ENCODE assay signal across 1 cellular context in the genomic region with DNA sequence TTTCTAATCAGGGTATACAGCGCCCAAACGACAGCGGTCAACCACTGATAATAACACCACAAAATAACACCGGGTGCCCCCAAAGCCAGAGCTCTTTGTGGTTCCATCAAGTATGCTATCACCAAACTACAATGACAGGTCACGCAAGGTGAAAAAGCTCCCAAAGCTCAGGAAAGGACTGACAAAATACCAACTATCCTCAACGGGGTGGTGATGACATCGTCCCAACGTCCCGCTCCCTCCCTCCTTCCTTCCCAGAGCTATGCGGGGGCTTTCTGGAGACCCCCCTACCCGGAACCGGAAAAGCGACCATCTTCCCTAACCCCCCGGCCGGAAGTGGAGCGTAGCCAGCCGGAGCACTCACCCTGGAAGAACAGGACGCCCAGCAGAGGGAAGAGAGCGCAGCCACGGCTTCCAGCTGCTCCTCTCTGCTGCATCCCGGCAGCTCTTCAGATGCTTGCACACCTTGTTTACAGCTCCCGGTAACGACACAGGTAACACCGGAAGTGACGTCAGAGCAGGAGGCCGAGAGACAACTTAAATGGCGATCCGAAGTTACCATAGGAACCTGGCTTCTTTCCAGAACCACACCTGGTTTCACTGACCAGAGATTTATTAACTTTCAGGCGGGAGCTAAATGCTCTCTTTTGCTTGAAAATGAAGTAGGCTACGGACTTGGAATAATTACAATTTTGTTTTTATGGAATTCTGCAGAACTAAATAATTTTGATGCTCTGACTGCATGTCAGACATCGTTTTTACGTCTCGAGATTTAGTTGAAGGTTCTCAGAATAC.
TF ChIP-seq lines count a peak whose summit lies in the region.

A gene with protein sequence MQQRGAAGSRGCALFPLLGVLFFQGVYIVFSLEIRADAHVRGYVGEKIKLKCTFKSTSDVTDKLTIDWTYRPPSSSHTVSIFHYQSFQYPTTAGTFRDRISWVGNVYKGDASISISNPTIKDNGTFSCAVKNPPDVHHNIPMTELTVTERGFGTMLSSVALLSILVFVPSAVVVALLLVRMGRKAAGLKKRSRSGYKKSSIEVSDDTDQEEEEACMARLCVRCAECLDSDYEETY (minus strand): TSS at position 508 of the 795 bp plus-strand sequence. CDS start 71 bp downstream, at position 437.

TF ChIP-seq in GM12878, 131 proteins besides CTCF, POLR2A, EP300 and RAD21 (continued from another document and continues in another):
- TF ChIP-seq, protein P1, sequence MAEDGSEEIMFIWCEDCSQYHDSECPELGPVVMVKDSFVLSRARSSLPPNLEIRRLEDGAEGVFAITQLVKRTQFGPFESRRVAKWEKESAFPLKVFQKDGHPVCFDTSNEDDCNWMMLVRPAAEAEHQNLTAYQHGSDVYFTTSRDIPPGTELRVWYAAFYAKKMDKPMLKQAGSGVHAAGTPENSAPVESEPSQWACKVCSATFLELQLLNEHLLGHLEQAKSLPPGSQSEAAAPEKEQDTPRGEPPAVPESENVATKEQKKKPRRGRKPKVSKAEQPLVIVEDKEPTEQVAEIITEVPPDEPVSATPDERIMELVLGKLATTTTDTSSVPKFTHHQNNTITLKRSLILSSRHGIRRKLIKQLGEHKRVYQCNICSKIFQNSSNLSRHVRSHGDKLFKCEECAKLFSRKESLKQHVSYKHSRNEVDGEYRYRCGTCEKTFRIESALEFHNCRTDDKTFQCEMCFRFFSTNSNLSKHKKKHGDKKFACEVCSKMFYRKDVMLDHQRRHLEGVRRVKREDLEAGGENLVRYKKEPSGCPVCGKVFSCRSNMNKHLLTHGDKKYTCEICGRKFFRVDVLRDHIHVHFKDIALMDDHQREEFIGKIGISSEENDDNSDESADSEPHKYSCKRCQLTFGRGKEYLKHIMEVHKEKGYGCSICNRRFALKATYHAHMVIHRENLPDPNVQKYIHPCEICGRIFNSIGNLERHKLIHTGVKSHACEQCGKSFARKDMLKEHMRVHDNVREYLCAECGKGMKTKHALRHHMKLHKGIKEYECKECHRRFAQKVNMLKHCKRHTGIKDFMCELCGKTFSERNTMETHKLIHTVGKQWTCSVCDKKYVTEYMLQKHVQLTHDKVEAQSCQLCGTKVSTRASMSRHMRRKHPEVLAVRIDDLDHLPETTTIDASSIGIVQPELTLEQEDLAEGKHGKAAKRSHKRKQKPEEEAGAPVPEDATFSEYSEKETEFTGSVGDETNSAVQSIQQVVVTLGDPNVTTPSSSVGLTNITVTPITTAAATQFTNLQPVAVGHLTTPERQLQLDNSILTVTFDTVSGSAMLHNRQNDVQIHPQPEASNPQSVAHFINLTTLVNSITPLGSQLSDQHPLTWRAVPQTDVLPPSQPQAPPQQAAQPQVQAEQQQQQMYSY (CRISPR knock-in tag; IDR thresholded peaks at IDR 0.05): no peak
- TF ChIP-seq, protein P2, sequence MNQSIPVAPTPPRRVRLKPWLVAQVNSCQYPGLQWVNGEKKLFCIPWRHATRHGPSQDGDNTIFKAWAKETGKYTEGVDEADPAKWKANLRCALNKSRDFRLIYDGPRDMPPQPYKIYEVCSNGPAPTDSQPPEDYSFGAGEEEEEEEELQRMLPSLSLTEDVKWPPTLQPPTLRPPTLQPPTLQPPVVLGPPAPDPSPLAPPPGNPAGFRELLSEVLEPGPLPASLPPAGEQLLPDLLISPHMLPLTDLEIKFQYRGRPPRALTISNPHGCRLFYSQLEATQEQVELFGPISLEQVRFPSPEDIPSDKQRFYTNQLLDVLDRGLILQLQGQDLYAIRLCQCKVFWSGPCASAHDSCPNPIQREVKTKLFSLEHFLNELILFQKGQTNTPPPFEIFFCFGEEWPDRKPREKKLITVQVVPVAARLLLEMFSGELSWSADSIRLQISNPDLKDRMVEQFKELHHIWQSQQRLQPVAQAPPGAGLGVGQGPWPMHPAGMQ (IDR thresholded peaks at IDR 0.05; ENCODE audit: borderline replicate concordance): no peak
- no peak for TF ChIP-seq SREBF2 (IDR thresholded peaks at IDR 0.05; ENCODE audit: low read length)
- no peak for TF ChIP-seq SRF (IDR thresholded peaks at IDR 0.05; ENCODE audit: low read depth in 2 of 2, low read length in 2 of 2)
- 0 out of 2 replicates have a peak, but pooled peaks have one; percentile 8 for TF ChIP-seq NFIC (IDR thresholded peaks at IDR 0.05; ENCODE audit: low read depth, low read length)
- TF ChIP-seq, protein P3, sequence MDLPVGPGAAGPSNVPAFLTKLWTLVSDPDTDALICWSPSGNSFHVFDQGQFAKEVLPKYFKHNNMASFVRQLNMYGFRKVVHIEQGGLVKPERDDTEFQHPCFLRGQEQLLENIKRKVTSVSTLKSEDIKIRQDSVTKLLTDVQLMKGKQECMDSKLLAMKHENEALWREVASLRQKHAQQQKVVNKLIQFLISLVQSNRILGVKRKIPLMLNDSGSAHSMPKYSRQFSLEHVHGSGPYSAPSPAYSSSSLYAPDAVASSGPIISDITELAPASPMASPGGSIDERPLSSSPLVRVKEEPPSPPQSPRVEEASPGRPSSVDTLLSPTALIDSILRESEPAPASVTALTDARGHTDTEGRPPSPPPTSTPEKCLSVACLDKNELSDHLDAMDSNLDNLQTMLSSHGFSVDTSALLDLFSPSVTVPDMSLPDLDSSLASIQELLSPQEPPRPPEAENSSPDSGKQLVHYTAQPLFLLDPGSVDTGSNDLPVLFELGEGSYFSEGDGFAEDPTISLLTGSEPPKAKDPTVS (IDR thresholded peaks at IDR 0.05; ENCODE audit: low read depth, low read length): no peak
- TF ChIP-seq, protein P4, sequence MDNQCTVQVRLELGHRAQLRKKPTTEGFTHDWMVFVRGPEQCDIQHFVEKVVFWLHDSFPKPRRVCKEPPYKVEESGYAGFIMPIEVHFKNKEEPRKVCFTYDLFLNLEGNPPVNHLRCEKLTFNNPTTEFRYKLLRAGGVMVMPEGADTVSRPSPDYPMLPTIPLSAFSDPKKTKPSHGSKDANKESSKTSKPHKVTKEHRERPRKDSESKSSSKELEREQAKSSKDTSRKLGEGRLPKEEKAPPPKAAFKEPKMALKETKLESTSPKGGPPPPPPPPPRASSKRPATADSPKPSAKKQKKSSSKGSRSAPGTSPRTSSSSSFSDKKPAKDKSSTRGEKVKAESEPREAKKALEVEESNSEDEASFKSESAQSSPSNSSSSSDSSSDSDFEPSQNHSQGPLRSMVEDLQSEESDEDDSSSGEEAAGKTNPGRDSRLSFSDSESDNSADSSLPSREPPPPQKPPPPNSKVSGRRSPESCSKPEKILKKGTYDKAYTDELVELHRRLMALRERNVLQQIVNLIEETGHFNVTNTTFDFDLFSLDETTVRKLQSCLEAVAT (IDR thresholded peaks at IDR 0.05): peak; percentile 86
- TF ChIP-seq, protein P5, sequence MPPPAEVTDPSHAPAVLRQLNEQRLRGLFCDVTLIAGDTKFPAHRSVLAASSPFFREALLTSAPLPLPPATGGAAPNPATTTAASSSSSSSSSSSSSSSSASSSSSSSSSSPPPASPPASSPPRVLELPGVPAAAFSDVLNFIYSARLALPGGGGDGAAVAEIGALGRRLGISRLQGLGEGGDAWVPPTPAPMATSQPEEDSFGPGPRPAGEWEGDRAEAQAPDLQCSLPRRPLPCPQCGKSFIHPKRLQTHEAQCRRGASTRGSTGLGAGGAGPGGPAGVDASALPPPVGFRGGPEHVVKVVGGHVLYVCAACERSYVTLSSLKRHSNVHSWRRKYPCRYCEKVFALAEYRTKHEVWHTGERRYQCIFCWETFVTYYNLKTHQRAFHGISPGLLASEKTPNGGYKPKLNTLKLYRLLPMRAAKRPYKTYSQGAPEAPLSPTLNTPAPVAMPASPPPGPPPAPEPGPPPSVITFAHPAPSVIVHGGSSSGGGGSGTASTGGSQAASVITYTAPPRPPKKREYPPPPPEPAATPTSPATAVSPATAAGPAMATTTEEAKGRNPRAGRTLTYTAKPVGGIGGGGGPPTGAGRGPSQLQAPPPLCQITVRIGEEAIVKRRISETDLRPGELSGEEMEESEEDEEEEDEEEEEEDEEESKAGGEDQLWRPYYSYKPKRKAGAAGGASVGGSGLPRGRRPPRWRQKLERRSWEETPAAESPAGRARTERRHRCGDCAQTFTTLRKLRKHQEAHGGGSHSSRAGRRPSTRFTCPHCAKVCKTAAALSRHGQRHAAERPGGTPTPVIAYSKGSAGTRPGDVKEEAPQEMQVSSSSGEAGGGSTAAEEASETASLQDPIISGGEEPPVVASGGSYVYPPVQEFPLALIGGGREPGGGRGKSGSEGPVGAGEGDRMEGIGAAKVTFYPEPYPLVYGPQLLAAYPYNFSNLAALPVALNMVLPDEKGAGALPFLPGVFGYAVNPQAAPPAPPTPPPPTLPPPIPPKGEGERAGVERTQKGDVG (CRISPR knock-in tag; IDR thresholded peaks at IDR 0.05): no peak
- no peak for TF ChIP-seq ZNF622 (IDR thresholded peaks at IDR 0.05)
- TF ChIP-seq, protein P6, sequence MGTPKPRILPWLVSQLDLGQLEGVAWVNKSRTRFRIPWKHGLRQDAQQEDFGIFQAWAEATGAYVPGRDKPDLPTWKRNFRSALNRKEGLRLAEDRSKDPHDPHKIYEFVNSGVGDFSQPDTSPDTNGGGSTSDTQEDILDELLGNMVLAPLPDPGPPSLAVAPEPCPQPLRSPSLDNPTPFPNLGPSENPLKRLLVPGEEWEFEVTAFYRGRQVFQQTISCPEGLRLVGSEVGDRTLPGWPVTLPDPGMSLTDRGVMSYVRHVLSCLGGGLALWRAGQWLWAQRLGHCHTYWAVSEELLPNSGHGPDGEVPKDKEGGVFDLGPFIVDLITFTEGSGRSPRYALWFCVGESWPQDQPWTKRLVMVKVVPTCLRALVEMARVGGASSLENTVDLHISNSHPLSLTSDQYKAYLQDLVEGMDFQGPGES (IDR thresholded peaks at IDR 0.05): no peak
- TF ChIP-seq HDGF (IDR thresholded peaks at IDR 0.05): 0 out of 2 replicates have a peak, but pooled peaks have one; percentile 30
- TF ChIP-seq, protein P7, sequence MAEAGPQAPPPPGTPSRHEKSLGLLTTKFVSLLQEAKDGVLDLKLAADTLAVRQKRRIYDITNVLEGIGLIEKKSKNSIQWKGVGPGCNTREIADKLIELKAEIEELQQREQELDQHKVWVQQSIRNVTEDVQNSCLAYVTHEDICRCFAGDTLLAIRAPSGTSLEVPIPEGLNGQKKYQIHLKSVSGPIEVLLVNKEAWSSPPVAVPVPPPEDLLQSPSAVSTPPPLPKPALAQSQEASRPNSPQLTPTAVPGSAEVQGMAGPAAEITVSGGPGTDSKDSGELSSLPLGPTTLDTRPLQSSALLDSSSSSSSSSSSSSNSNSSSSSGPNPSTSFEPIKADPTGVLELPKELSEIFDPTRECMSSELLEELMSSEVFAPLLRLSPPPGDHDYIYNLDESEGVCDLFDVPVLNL (IDR thresholded peaks at IDR 0.05; ENCODE audit: low read depth, low read length): no peak
- TF ChIP-seq TCF7 (IDR thresholded peaks at IDR 0.05; ENCODE audit: borderline replicate concordance): no peak
- TF ChIP-seq, protein P8, sequence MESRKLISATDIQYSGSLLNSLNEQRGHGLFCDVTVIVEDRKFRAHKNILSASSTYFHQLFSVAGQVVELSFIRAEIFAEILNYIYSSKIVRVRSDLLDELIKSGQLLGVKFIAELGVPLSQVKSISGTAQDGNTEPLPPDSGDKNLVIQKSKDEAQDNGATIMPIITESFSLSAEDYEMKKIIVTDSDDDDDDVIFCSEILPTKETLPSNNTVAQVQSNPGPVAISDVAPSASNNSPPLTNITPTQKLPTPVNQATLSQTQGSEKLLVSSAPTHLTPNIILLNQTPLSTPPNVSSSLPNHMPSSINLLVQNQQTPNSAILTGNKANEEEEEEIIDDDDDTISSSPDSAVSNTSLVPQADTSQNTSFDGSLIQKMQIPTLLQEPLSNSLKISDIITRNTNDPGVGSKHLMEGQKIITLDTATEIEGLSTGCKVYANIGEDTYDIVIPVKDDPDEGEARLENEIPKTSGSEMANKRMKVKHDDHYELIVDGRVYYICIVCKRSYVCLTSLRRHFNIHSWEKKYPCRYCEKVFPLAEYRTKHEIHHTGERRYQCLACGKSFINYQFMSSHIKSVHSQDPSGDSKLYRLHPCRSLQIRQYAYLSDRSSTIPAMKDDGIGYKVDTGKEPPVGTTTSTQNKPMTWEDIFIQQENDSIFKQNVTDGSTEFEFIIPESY (IDR thresholded peaks at IDR 0.05): no peak
- TF ChIP-seq SMAD5 (IDR thresholded peaks at IDR 0.05; ENCODE audit: low read depth): no peak
- TF ChIP-seq WRNIP1 (IDR thresholded peaks at IDR 0.05; ENCODE audit: borderline replicate concordance, low read depth, low read length): no peak
- TF ChIP-seq DPF2 (IDR thresholded peaks at IDR 0.05): peak; percentile 68; the same call in 1 of the 2 replicates
- TF ChIP-seq KAT2A (conservative IDR thresholded peaks at IDR 0.05; ENCODE audit: control insufficient read depth, low read depth, low read length): no peak
- 0 out of 2 replicates have a peak, but pooled peaks have one; percentile 39 for TF ChIP-seq BACH1 (IDR thresholded peaks at IDR 0.05; ENCODE audit: borderline replicate concordance)
- TF ChIP-seq MXI1 (IDR thresholded peaks at IDR 0.05; ENCODE audit: low read depth, low read length): no peak; the same call in 1 of the 2 replicates
- TF ChIP-seq NFXL1 (IDR thresholded peaks at IDR 0.05; ENCODE audit: borderline replicate concordance): no peak
- no peak for TF ChIP-seq ZBED1 (IDR thresholded peaks at IDR 0.05; ENCODE audit: borderline replicate concordance)
- TF ChIP-seq, protein P9, sequence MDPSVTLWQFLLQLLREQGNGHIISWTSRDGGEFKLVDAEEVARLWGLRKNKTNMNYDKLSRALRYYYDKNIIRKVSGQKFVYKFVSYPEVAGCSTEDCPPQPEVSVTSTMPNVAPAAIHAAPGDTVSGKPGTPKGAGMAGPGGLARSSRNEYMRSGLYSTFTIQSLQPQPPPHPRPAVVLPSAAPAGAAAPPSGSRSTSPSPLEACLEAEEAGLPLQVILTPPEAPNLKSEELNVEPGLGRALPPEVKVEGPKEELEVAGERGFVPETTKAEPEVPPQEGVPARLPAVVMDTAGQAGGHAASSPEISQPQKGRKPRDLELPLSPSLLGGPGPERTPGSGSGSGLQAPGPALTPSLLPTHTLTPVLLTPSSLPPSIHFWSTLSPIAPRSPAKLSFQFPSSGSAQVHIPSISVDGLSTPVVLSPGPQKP (IDR thresholded peaks at IDR 0.05; ENCODE audit: low read depth, low read length): no peak; the same call in 1 of the 2 replicates
- TF ChIP-seq MTA3 (IDR thresholded peaks at IDR 0.05; ENCODE audit: borderline replicate concordance, low read length): 0 out of 2 replicates have a peak, but pooled peaks have one; percentile 49
- no peak for TF ChIP-seq POU2F2 (IDR thresholded peaks at IDR 0.05; ENCODE audit: borderline replicate concordance, low read depth, low read length)
- TF ChIP-seq ASH2L (IDR thresholded peaks at IDR 0.05; ENCODE audit: borderline replicate concordance, low read depth): peak; percentile 82; the same call in 1 of the 2 replicates
- TF ChIP-seq, protein P10, sequence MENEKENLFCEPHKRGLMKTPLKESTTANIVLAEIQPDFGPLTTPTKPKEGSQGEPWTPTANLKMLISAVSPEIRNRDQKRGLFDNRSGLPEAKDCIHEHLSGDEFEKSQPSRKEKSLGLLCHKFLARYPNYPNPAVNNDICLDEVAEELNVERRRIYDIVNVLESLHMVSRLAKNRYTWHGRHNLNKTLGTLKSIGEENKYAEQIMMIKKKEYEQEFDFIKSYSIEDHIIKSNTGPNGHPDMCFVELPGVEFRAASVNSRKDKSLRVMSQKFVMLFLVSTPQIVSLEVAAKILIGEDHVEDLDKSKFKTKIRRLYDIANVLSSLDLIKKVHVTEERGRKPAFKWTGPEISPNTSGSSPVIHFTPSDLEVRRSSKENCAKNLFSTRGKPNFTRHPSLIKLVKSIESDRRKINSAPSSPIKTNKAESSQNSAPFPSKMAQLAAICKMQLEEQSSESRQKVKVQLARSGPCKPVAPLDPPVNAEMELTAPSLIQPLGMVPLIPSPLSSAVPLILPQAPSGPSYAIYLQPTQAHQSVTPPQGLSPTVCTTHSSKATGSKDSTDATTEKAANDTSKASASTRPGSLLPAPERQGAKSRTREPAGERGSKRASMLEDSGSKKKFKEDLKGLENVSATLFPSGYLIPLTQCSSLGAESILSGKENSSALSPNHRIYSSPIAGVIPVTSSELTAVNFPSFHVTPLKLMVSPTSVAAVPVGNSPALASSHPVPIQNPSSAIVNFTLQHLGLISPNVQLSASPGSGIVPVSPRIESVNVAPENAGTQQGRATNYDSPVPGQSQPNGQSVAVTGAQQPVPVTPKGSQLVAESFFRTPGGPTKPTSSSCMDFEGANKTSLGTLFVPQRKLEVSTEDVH (IDR thresholded peaks at IDR 0.05; ENCODE audit: low read depth, partially characterized antibody): peak; percentile 92
- TF ChIP-seq HDAC2 (IDR thresholded peaks at IDR 0.05): 0 out of 2 replicates have a peak, but pooled peaks have one; percentile 21
- no peak for TF ChIP-seq FOS (IDR thresholded peaks at IDR 0.05; ENCODE audit: borderline replicate concordance, extremely low read depth, insufficient read length)
